7 cellular contexts compared by ENCODE assay signal in the genomic region with DNA sequence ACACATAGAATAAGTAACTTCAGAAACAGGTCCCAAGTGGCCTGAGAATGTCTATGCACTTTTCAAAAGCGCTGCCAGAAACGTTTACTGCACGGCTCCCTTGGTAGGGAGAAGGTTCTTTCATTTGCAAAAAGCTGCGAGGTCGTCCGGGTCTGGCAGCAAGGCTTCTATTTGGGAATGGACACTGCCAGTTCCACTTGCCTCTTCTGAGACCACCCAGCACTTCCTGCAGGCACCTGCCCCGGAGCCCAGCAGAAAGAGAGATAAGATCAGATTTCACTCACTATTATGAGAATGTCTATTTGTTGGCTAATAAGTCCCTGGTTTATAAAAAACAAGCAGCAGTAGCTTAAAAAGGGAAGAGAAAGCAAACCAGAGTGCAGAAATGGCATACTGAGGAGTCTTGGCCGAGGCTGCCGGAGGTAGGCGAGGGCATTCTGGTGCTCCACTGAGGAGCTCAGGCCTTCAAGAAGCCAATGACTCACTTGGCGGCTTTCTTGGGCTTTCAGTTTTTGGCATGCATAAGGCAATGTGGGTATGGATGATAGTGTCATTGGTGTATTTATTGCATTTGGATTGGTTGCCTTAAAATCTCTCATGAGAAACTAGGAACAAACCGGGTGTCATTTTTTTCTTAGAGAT.
A peak's percentile ranks its signal among the peaks of the same experiment; 100 is the strongest.
DNase-seq lines count a peak whose midpoint lies in the region; ATAC-seq, FAIRE-seq and TF ChIP-seq lines count a peak whose summit lies in the region.

No MANE protein-coding gene starts in this region.

- peak overlapping the region in 1 of 2 donors; percentile 10 for H3K4me3 ChIP-seq in esophagus (ENCODE audit: low read depth in 1 of 2, low read length in 2 of 2)
- peak overlapping the region in 2 of 4 donors; percentile 3 to 12 for H3K4me3 ChIP-seq in pancreas

- DNase-seq in NAMALWA (ENCODE audit: low spot score), result peak; percentile 22
- peak in 1 of 6 donors; percentile 17 for DNase-seq in pancreas
- DNase-seq in DMS79 treated with DMSO at 0.1 percent for 48 hours (lab: John Stamatoyannopoulos, UW), result no peak
- DNase-seq in activated CD4-positive, alpha-beta T cell treated with anti-CD3 and anti-CD28 coated beads, Interleukin-2, amount 50 U/mL, for 48 hours, result no peak
- no peak for DNase-seq in activated naive CD4-positive, alpha-beta T cell treated with Interleukin-2 at 50 U/mL for 16 hours

- H3K36me3 ChIP-seq in esophagus (ENCODE audit: control insufficient read depth in 2 of 2, insufficient read depth in 2 of 2, low read length in 1 of 2) (no peaks in the 10 kb centered on the region), pancreas (no peaks in the 10 kb centered on the region)

- peak in 1 of 4 donors; percentile 9 for TF ChIP-seq CTCF in pancreas (IDR thresholded peaks at IDR 0.05)

- FAIRE-seq in pancreas (lab: Jason Lieb, UNC), result no peak

- H3K4me1 ChIP-seq in esophagus (ENCODE audit: control insufficient read depth in 2 of 2, insufficient read depth in 2 of 2, low read length in 1 of 2), result peaks cover 2% of the 10 kb centered on the region in 2 donors
- H3K4me1 ChIP-seq in pancreas, result no peaks in the 10 kb centered on the region

- ATAC-seq in GM21619 (IDR thresholded peaks at IDR 0.05; ENCODE audit: unreplicated experiment) (peak; percentile 30), pancreas (peak; percentile 63 to 82 (median 70))

- H3K9me3 ChIP-seq in esophagus (ENCODE audit: control insufficient read depth in 2 of 2, insufficient read depth in 1 of 2, low read depth in 1 of 2, low read length in 1 of 2) (no peaks in the 10 kb centered on the region), pancreas (no peaks in the 10 kb centered on the region)

- H3K27me3 ChIP-seq in esophagus (ENCODE audit: control insufficient read depth in 1 of 2, insufficient read depth in 2 of 2, low read length in 2 of 2) (no peaks in the 10 kb centered on the region), pancreas (no peaks in the 10 kb centered on the region)

- intact Hi-C loops in pancreas (cut with DNase I), result no loop called here

- 23 to 30% methylated on average over 12 of the region's 12 CpGs for WGBS in esophagus, 2 donors
- 32 to 36% methylated on average over 12 of the region's 12 CpGs for WGBS in pancreas, 2 donors

- peak overlapping the region; percentile 66 to 82 for H3K27ac ChIP-seq in esophagus (ENCODE audit: low read depth in 2 of 2, low read length in 1 of 2)
- peak overlapping the region in 1 of 4 donors; percentile 30 for H3K27ac ChIP-seq in pancreas
